3 cellular contexts compared by ENCODE assay signal in the genomic region with DNA sequence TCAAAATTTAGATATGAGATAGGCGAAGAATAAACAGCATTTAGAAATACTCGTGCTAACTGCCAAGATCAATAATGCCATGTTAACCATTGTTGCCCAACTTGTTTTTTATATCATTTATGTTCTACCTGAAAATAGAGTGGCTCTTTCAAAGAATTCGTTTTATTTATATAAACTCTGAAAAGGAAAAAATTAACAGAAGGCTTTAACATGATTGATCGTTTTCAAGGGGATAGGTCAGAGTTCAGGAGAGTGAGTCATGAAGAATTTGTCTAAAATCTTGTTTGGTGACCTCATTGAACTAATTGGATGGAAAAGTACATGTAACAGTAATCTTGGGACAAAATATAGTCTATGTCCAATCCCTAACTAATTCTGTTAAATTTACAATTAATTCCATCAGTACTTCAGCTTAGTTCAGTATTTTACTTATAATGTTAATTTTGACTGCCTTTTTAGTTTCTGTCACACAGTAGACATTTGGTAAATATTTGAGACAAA.
TF ChIP-seq lines count a peak whose summit lies in the region.

No MANE protein-coding gene starts in this region.

TF ChIP-seq in A549, 52 proteins besides CTCF, POLR2A, EP300 and RAD21:
- peak in 1 of 2 experiments; percentile 32; a peak in 1 of 4 replicates for TF ChIP-seq CEBPB (IDR thresholded peaks at IDR 0.05)
- TF ChIP-seq HOXB5 (CRISPR knock-in tag; IDR thresholded peaks at IDR 0.05): peak; percentile 79; the same call in 1 of the 2 replicates
- no peak for TF ChIP-seq FOSL2 (IDR thresholded peaks at IDR 0.05)
- 0 out of 2 replicates have a peak, but pooled peaks have one; percentile 43 for TF ChIP-seq FOSL2 (CRISPR knock-in tag; IDR thresholded peaks at IDR 0.05)
- no peak for TF ChIP-seq FOXS1 (CRISPR knock-in tag; IDR thresholded peaks at IDR 0.05)
TF ChIP-seq in A549: peak in this region for 3.

TF ChIP-seq in HEK293T, 16 proteins besides CTCF, POLR2A, EP300 and RAD21:
- no peak for TF ChIP-seq FOXA1 (IDR thresholded peaks at IDR 0.05)
- TF ChIP-seq, protein P1, sequence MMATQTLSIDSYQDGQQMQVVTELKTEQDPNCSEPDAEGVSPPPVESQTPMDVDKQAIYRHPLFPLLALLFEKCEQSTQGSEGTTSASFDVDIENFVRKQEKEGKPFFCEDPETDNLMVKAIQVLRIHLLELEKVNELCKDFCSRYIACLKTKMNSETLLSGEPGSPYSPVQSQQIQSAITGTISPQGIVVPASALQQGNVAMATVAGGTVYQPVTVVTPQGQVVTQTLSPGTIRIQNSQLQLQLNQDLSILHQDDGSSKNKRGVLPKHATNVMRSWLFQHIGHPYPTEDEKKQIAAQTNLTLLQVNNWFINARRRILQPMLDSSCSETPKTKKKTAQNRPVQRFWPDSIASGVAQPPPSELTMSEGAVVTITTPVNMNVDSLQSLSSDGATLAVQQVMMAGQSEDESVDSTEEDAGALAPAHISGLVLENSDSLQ (IDR thresholded peaks at IDR 0.05): 0 out of 2 replicates have a peak, but pooled peaks have one; percentile 36

TF ChIP-seq in K562, 482 proteins besides CTCF, POLR2A, EP300 and RAD21:
- TF ChIP-seq, protein P2, sequence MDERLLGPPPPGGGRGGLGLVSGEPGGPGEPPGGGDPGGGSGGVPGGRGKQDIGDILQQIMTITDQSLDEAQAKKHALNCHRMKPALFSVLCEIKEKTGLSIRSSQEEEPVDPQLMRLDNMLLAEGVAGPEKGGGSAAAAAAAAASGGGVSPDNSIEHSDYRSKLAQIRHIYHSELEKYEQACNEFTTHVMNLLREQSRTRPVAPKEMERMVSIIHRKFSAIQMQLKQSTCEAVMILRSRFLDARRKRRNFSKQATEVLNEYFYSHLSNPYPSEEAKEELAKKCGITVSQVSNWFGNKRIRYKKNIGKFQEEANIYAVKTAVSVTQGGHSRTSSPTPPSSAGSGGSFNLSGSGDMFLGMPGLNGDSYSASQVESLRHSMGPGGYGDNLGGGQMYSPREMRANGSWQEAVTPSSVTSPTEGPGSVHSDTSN (CRISPR knock-in tag; IDR thresholded peaks at IDR 0.05; ENCODE audit: low read depth): no peak
- TF ChIP-seq, protein P2 (tag; conservative IDR thresholded peaks at IDR 0.05; ENCODE audit: low read depth): 0 out of 2 replicates have a peak, but pooled peaks have one; percentile 41
- TF ChIP-seq, protein P3, sequence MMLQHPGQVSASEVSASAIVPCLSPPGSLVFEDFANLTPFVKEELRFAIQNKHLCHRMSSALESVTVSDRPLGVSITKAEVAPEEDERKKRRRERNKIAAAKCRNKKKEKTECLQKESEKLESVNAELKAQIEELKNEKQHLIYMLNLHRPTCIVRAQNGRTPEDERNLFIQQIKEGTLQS (IDR thresholded peaks at IDR 0.05): peak; percentile 64
- TF ChIP-seq, protein P3 (CRISPR knock-in tag; conservative IDR thresholded peaks at IDR 0.05): no peak
- TF ChIP-seq NR2C1 (IDR thresholded peaks at IDR 0.05) (peak; percentile 50), NR2C1 (tag; IDR thresholded peaks at IDR 0.05) (peak; percentile 79), BHLHE40 (IDR thresholded peaks at IDR 0.05; ENCODE audit: low read length) (no peak), BMI1 (IDR thresholded peaks at IDR 0.05; ENCODE audit: low read length) (peak; percentile 69; the same call in 1 of the 2 replicates), RNF2 (IDR thresholded peaks at IDR 0.05) (0 out of 2 replicates have a peak, but pooled peaks have one; percentile 9), ZFP1 (CRISPR knock-in tag; IDR thresholded peaks at IDR 0.05) (no peak), E2F3 (CRISPR knock-in tag; IDR thresholded peaks at IDR 0.05) (no peak), NR2C2 (CRISPR knock-in tag; IDR thresholded peaks at IDR 0.05) (no peak), NR2C2 (tag; IDR thresholded peaks at IDR 0.05) (peak; percentile 79), JUND (IDR thresholded peaks at IDR 0.05; ENCODE audit: borderline replicate concordance, low read depth, low read length) (peak; percentile 45; the same call in 1 of the 2 replicates), JUND (tag; IDR thresholded peaks at IDR 0.05; ENCODE audit: borderline replicate concordance, low read depth, low read length) (0 out of 3 replicates have a peak, but pooled peaks have one; percentile 62), HDGF (IDR thresholded peaks at IDR 0.05) (no peak), MEIS2 (IDR thresholded peaks at IDR 0.05; ENCODE audit: partially characterized antibody) (peak; percentile 77), CBX8 (IDR thresholded peaks at IDR 0.05; ENCODE audit: borderline replicate concordance, extremely low read depth, low read depth, low read length, poor library complexity, severe bottlenecking) (peak; percentile 93), ZNF165 (CRISPR knock-in tag; IDR thresholded peaks at IDR 0.05; ENCODE audit: borderline replicate concordance) (no peak)
- TF ChIP-seq, protein P4, sequence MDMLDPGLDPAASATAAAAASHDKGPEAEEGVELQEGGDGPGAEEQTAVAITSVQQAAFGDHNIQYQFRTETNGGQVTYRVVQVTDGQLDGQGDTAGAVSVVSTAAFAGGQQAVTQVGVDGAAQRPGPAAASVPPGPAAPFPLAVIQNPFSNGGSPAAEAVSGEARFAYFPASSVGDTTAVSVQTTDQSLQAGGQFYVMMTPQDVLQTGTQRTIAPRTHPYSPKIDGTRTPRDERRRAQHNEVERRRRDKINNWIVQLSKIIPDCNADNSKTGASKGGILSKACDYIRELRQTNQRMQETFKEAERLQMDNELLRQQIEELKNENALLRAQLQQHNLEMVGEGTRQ (CRISPR knock-in tag; IDR thresholded peaks at IDR 0.05): no peak
